8 cellular contexts compared by ENCODE assay signal in genomic region chr16:50665128-50665878, GRCh38. TPM values are rescaled to one million over a fixed set of nuclear protein-coding genes. Genes with fewer than 3 reads are reported as not detected.
DNase-seq lines count a peak whose midpoint lies in the region; ATAC-seq and TF ChIP-seq lines count a peak whose summit lies in the region.

No MANE protein-coding gene starts in this region.

- no peaks in the 10 kb centered on the region for H3K27me3 Mint-ChIP-seq in naive thymus-derived CD4-positive, alpha-beta T cell

- peak; percentile 45 for ATAC-seq in HG03432 (IDR thresholded peaks at IDR 0.05; ENCODE audit: unreplicated experiment)
- peak; percentile 80 for ATAC-seq in naive thymus-derived CD4-positive, alpha-beta T cell
- ATAC-seq in HG02759 (IDR thresholded peaks at IDR 0.05; ENCODE audit: unreplicated experiment): no peak

- CTCF ChIA-PET in naive thymus-derived CD4-positive, alpha-beta T cell (lab: Charles Lee): interaction anchor here (0.6 to 15.0 kb wide), 38 partner anchors 10 to 545 kb away, joined by 3 to 225 read pairs (median 4); partner anchors contain the start of genes CYLD and SNX20

- peaks cover 0 to 8% (median 0%) of the 10 kb centered on the region in 3 experiments for H3K36me3 ChIP-seq in naive thymus-derived CD4-positive, alpha-beta T cell (ENCODE audit: control insufficient read depth in 2 of 3, insufficient read depth in 3 of 3, low read length in 3 of 3)

- H3K4me1 ChIP-seq in naive thymus-derived CD4-positive, alpha-beta T cell (ENCODE audit: control insufficient read depth in 2 of 2, insufficient read depth in 2 of 2, low read length in 2 of 2): peaks cover 17% of the 10 kb centered on the region in 2 donors

- H3K4me1 Mint-ChIP-seq in naive thymus-derived CD4-positive, alpha-beta T cell: peaks cover 28 to 49% (median 44%) of the 10 kb centered on the region in 7 donors

- H3K9me3 ChIP-seq in naive thymus-derived CD4-positive, alpha-beta T cell (ENCODE audit: control insufficient read depth in 2 of 3, low read length in 3 of 3): no peaks in the 10 kb centered on the region

- peak overlapping the region; percentile 55 for H3K4me3 ChIP-seq in fibroblast of mammary gland (ENCODE audit: control insufficient read depth, low read depth, low read length)
- H3K4me3 ChIP-seq in naive thymus-derived CD4-positive, alpha-beta T cell (ENCODE audit: low read length): peak overlapping the region; percentile 60

- H3K9me3 Mint-ChIP-seq in naive thymus-derived CD4-positive, alpha-beta T cell: peaks cover 0 to 9% (median 0%) of the 10 kb centered on the region in 11 donors

- POLR2A ChIA-PET in naive thymus-derived CD4-positive, alpha-beta T cell (lab: Charles Lee): interaction anchor here (1.2 to 5.1 kb wide), 7 partner anchors 12 to 451 kb away, joined by 3 to 53 read pairs (median 21); partner anchors contain the start of genes CYLD and SNX20

- peak overlapping the region; percentile 73 to 87 (median 84) for H3K4me3 Mint-ChIP-seq in naive thymus-derived CD4-positive, alpha-beta T cell

- intact Hi-C loops in naive thymus-derived CD4-positive, alpha-beta T cell (cut with micrococcal nuclease): loop anchor here (1.0 to 2.0 kb wide), 9 partner anchors 39 to 640 kb away; partner anchors contain the start of genes CNEP1R1 (in 2 of the 2) and BRD7 (in 1 of the 2)

- DNase-seq in DMS53 treated with DMSO at 0.1 percent for 48 hours (lab: John Stamatoyannopoulos, UW; ENCODE audit: unreplicated experiment) (peak; percentile 51), OCI-M2 (lab: John Stamatoyannopoulos, UW; ENCODE audit: unreplicated experiment) (peak; percentile 3), fibroblast of mammary gland (ENCODE audit: low read depth) (peak; percentile 64)
- peak; percentile 67 to 78 for DNase-seq in activated T-helper 1 cell treated with anti-CD3 and anti-CD28 coated beads, Interleukin-2, amount 50 U/mL, for 16 hours (ENCODE audit: low read depth in 1 of 2, low spot score in 1 of 2)
- peak; percentile 71 to 90 (median 77) for DNase-seq in naive thymus-derived CD4-positive, alpha-beta T cell
- DNase-seq in stimulated activated CD8-positive, alpha-beta memory T cell treated with anti-CD3 and anti-CD28 coated beads, Interleukin-7, amount 100 ng/mL, for 24 hours (ENCODE audit: low read depth): peak; percentile 68

- H3K36me3 Mint-ChIP-seq in naive thymus-derived CD4-positive, alpha-beta T cell: peaks cover 0 to 48% (median 15%) of the 10 kb centered on the region in 5 donors

- peak overlapping the region; percentile 62 for H3K27ac ChIP-seq in naive thymus-derived CD4-positive, alpha-beta T cell (ENCODE audit: low read depth, low read length)

- no peaks in the 10 kb centered on the region for H3K27me3 ChIP-seq in naive thymus-derived CD4-positive, alpha-beta T cell (ENCODE audit: control insufficient read depth in 2 of 2, insufficient read depth in 2 of 2, low read length in 2 of 2)

- TF ChIP-seq CTCF in fibroblast of mammary gland (conservative IDR thresholded peaks at IDR 0.05; ENCODE audit: control insufficient read depth, insufficient read depth, low read depth, low read length): peak; percentile 83

- peak overlapping the region; percentile 82 to 97 (median 89) for H3K27ac Mint-ChIP-seq in naive thymus-derived CD4-positive, alpha-beta T cell

RNA-seq across cellular contexts. Expression of gene SNX20, which starts 15.8 kb away (rescaled TPM):
- 10 to 100 TPM; 32.4 to 94.9 (median 70.8) TPM for total RNA-seq in naive thymus-derived CD4-positive, alpha-beta T cell
- polyA plus RNA-seq in naive thymus-derived CD4-positive, alpha-beta T cell: 10 to 100 TPM; 62.6 to 96.1 TPM

RNA-seq across cellular contexts. Expression of gene NOD2, which starts 28.1 kb away (rescaled TPM):
- 10 to 100 TPM in 2 of 5 experiments, 1 to 10 TPM in 1, under 1 TPM in 2; 0.49 to 40.5 (median 4.8) TPM for total RNA-seq in naive thymus-derived CD4-positive, alpha-beta T cell
- polyA plus RNA-seq in naive thymus-derived CD4-positive, alpha-beta T cell: under 1 TPM; 0.06 TPM

Comparison
In these comparisons a context has a peak if more than half of its experiments do, and no peak if none do; other contexts are left out.
1. DNase-seq: peak in every context shown above with its lines; median percentile 77 in naive thymus-derived CD4-positive, alpha-beta T cell; 72 in activated T-helper 1 cell treated with anti-CD3 and anti-CD28 coated beads, Interleukin-2, amount 50 U/mL, for 16 hours; 68 in stimulated activated CD8-positive, alpha-beta memory T cell treated with anti-CD3 and anti-CD28 coated beads, Interleukin-7, amount 100 ng/mL, for 24 hours; 64 in fibroblast of mammary gland; 51 in DMS53 treated with DMSO at 0.1 percent for 48 hours; 3 in OCI-M2.